In the genomic region with DNA sequence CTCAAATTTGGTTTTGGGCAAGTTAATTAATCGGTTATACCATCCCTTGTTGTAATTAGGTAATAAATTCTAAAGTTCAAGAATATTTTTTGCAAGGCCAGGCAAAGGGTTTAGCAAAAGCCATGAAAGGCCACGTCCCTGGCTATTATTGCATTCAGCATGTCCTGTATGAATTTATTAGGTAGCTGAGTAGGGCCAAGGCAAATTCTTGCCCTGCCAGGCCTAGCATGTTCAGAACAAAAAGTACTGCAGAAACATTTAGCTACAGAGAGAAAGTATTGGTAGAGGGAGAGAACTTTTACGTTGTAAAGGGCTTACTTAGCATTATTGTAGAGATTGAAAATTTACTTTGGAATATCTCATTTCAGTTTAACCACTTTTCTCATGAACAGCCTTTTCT, we compare ENCODE assay signal across 12 cellular contexts.
"Had no signal": no experiment of that assay in that cellular context is flagged by ENCODE, and none has a peak within 500 bp of the region (broad histone marks: within the 10 kb centered on the region; RNA-seq: fewer than 3 reads in every experiment).

No MANE protein-coding gene starts in this region.

- H3K27ac ChIP-seq: parathyroid adenoma, upper lobe of left lung, VCaP had no signal

- H3K4me3 ChIP-seq: upper lobe of left lung had no signal

- H3K4me1 ChIP-seq: parathyroid adenoma, upper lobe of left lung had no signal

- H3K27me3 ChIP-seq: upper lobe of left lung had no signal

- H3K9ac ChIP-seq: parathyroid adenoma, SK-N-SH had no signal

- ATAC-seq: stimulated activated memory B cell treated with anti-CD40 and anti-IgM and Interleukin-4, amounts not matched to agents 10 μg/mL and 1 μg/mL and 100 μg/mL, for 72 hours had no signal

- DNase-seq: activated CD4-positive, alpha-beta memory T cell treated with anti-CD3 and anti-CD28 coated beads, Interleukin-2, amount 10 ng/mL, durations not matched to agents 7 days and 5 days; activated gamma-delta T cell; activated T-cell treated with anti-CD3 and anti-CD28 coated beads, Interleukin-2, amount 50 U/mL, for 48 hours; anterior cingulate cortex; glutamatergic neuron; SK-N-SH; stimulated activated CD4-positive, alpha-beta T cell treated with anti-CD3 and anti-CD28 coated beads, Interleukin-1b, Interleukin-23, amount 100 ng/mL, for 48 hours; T-helper 1 cell; upper lobe of left lung had no signal

- H3K9me3 ChIP-seq: SK-N-SH, upper lobe of left lung had no signal
